In the genomic region with DNA sequence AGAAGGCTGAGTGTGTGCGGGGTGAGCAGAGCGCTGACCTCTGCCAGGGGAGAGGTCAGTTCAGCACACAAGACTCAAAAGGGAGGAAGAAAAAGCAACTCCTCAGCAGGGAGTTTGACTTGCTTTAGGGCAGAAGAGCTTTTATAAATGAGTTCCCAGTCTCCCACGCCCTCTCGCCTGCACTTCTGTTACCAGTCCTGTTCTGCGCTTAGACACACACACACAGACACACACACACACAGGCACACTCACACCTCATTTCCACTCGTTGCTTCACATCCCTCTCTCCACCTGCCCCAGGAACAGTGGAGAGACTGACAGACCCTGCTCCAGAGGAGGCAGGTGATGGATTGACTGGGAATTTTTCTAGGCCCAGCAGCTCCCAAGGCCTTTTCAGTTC, we compare ENCODE assay signal across 22 cellular contexts. TPM values are rescaled to one million over a fixed set of nuclear protein-coding genes. Genes with fewer than 3 reads are reported as not detected.
A peak's percentile ranks its signal among the peaks of the same experiment; 100 is the strongest.
DNase-seq lines count a peak whose midpoint lies in the region; ATAC-seq and TF ChIP-seq lines count a peak whose summit lies in the region.
"Had no signal": no experiment of that assay in that cellular context is flagged by ENCODE, and none has a peak within 500 bp of the region (broad histone marks: within the 10 kb centered on the region; RNA-seq: fewer than 3 reads in every experiment).

No MANE protein-coding gene starts in this region.

- H3K4me3 ChIP-seq in left ventricle myocardium inferior (no peak overlapping the region), endodermal cell (ENCODE audit: low read length) (no peak overlapping the region), neural progenitor cell (no peak overlapping the region)
- H3K4me3 ChIP-seq: A549, mucosa of descending colon had no signal

- H3K9me3 ChIP-seq in left ventricle myocardium inferior (replicated peaks) (no peaks in the 10 kb centered on the region), endodermal cell (ENCODE audit: control insufficient read depth, low read length) (no peaks in the 10 kb centered on the region), neural progenitor cell (ENCODE audit: low read depth) (no peaks in the 10 kb centered on the region)
- H3K9me3 ChIP-seq: A549, BE2C, mucosa of descending colon had no signal

- 67 to 75% methylated on average over 5 to 6 of the region's 6 CpGs for WGBS in endodermal cell (ENCODE audit: insufficient coverage in 1 of 2, insufficient read length in 1 of 2), 2 experiments

- H3K9ac ChIP-seq in endodermal cell (ENCODE audit: extremely low read depth, low read length, poor library complexity, severe bottlenecking) (no peak overlapping the region), neural progenitor cell (no peak overlapping the region)

- H2AFZ ChIP-seq in neural progenitor cell (replicated peaks), result no peak overlapping the region

- H3K4me3 Mint-ChIP-seq in endodermal cell, result no peak overlapping the region
- peak overlapping the region; percentile 75 for H3K4me3 Mint-ChIP-seq in neural progenitor cell
- peak overlapping the region; percentile 68 for H3K4me3 Mint-ChIP-seq in type B pancreatic cell
- H3K4me3 Mint-ChIP-seq: activated naive CD4-positive, alpha-beta T cell treated with anti-CD3 and anti-CD28 coated beads for 36 hours; activated T-cell treated with anti-CD3 and anti-CD28 coated beads, Interleukin-2, amount 50 U/mL, for 4 hours; central memory CD8-positive, alpha-beta T cell had no signal

- no peak for ATAC-seq in HG02610 (IDR thresholded peaks at IDR 0.05; ENCODE audit: unreplicated experiment)
- ATAC-seq: A549; activated CD4-positive, CD25-positive, alpha-beta regulatory T cell treated with anti-CD3 and anti-CD28 coated beads, Interleukin-2, amount 50 U/mL, for 24 hours; activated T-cell treated with anti-CD3 and anti-CD28 coated beads, Interleukin-2, amount 50 U/mL, for 4 hours; HCT116; left colon; mucosa of descending colon had no signal

- no peak for DNase-seq in left ventricle myocardium inferior
- no peak for DNase-seq in cardiac septum (ENCODE audit: low spot score)
- no peak for DNase-seq in endodermal cell
- DNase-seq in neural progenitor cell (ENCODE audit: low spot score), result peak; percentile 87
- DNase-seq in type B pancreatic cell (ENCODE audit: extremely low spot score, unreplicated experiment), result no peak
- DNase-seq in amniotic stem cell (lab: John Stamatoyannopoulos, UW), result no peak
- DNase-seq in OCI-M2 (lab: John Stamatoyannopoulos, UW; ENCODE audit: unreplicated experiment), result no peak
- DNase-seq: activated naive CD4-positive, alpha-beta T cell treated with anti-CD3 and anti-CD28 coated beads for 36 hours; activated T-cell treated with anti-CD3 and anti-CD28 coated beads, Interleukin-2, amount 50 U/mL, for 4 hours; amygdala; BE2C; glutamatergic neuron; left colon; mucosa of descending colon; NCI-H187; NCI-H774; SW 1271 had no signal

- peaks cover 2% of the 10 kb centered on the region for H3K36me3 Mint-ChIP-seq in endodermal cell (ENCODE audit: low read depth)
- H3K36me3 Mint-ChIP-seq in neural progenitor cell, result peaks cover 5% of the 10 kb centered on the region
- peaks cover 6% of the 10 kb centered on the region for H3K36me3 Mint-ChIP-seq in type B pancreatic cell

- no peaks in the 10 kb centered on the region for H3K27me3 ChIP-seq in left ventricle myocardium inferior (ENCODE audit: low read depth)
- H3K27me3 ChIP-seq in endodermal cell (ENCODE audit: control insufficient read depth, insufficient read depth, low read length, poor library complexity, severe bottlenecking), result peaks cover 29% of the 10 kb centered on the region
- H3K27me3 ChIP-seq in neural progenitor cell, result no peaks in the 10 kb centered on the region
- H3K27me3 ChIP-seq: BE2C had no signal

- H3K4me2 ChIP-seq in neural progenitor cell, result peak overlapping the region; percentile 59
- H3K4me2 ChIP-seq: A549 had no signal

- H3K27me3 Mint-ChIP-seq in endodermal cell (ENCODE audit: insufficient read depth) (peaks cover 47% of the 10 kb centered on the region), neural progenitor cell (ENCODE audit: insufficient read depth, low read depth) (peaks cover 3% of the 10 kb centered on the region), type B pancreatic cell (no peaks in the 10 kb centered on the region)
- H3K27me3 Mint-ChIP-seq: central memory CD8-positive, alpha-beta T cell had no signal

- no peaks in the 10 kb centered on the region for H3K79me2 ChIP-seq in neural progenitor cell (ENCODE audit: low read depth)

- H4K20me1 ChIP-seq in neural progenitor cell (ENCODE audit: low read depth), result no peaks in the 10 kb centered on the region

- TF ChIP-seq CTCF in left ventricle myocardium inferior (IDR thresholded peaks at IDR 0.05; ENCODE audit: borderline replicate concordance), result no peak
- no peak for TF ChIP-seq CTCF in endodermal cell (conservative IDR thresholded peaks at IDR 0.05)
- TF ChIP-seq CTCF in neural progenitor cell (IDR thresholded peaks at IDR 0.05), result no peak
- no peak for TF ChIP-seq CTCF in type B pancreatic cell (conservative IDR thresholded peaks at IDR 0.05)

- H3F3A ChIP-seq in neural progenitor cell (ENCODE audit: low read depth), result peaks cover 54% of the 10 kb centered on the region

- H3K4me1 Mint-ChIP-seq in endodermal cell, result peaks cover 21% of the 10 kb centered on the region
- H3K4me1 Mint-ChIP-seq in neural progenitor cell, result peaks cover 96% of the 10 kb centered on the region
- peaks cover 60% of the 10 kb centered on the region for H3K4me1 Mint-ChIP-seq in type B pancreatic cell (ENCODE audit: unreplicated experiment)
- H3K4me1 Mint-ChIP-seq: central memory CD8-positive, alpha-beta T cell had no signal

- intact Hi-C loops in left ventricle myocardium inferior (cut with micrococcal nuclease) (no loop called here), cardiac septum (cut with DNase I) (no loop called here)

- H3K9me3 Mint-ChIP-seq in endodermal cell, result no peaks in the 10 kb centered on the region
- H3K9me3 Mint-ChIP-seq in neural progenitor cell, result peaks cover 4% of the 10 kb centered on the region
- no peaks in the 10 kb centered on the region for H3K9me3 Mint-ChIP-seq in type B pancreatic cell
- H3K9me3 Mint-ChIP-seq: activated naive CD4-positive, alpha-beta T cell treated with anti-CD3 and anti-CD28 coated beads for 36 hours; activated T-cell treated with anti-CD3 and anti-CD28 coated beads, Interleukin-2, amount 50 U/mL, for 4 hours; central memory CD8-positive, alpha-beta T cell had no signal

- peak overlapping the region; percentile 31 for H3K27ac ChIP-seq in left ventricle myocardium inferior (replicated peaks)
- peak overlapping the region; percentile 97 for H3K27ac ChIP-seq in endodermal cell (ENCODE audit: low read depth, low read length)
- peak overlapping the region; percentile 97 for H3K27ac ChIP-seq in neural progenitor cell
- H3K27ac ChIP-seq: A549 had no signal

- H3K36me3 ChIP-seq in left ventricle myocardium inferior (no peaks in the 10 kb centered on the region), endodermal cell (ENCODE audit: control insufficient read depth, insufficient read depth, low read length) (no peaks in the 10 kb centered on the region), neural progenitor cell (no peaks in the 10 kb centered on the region)
- H3K36me3 ChIP-seq: BE2C had no signal

- no peak overlapping the region for H3K27ac Mint-ChIP-seq in endodermal cell
- peak overlapping the region; percentile 99 for H3K27ac Mint-ChIP-seq in neural progenitor cell
- peak overlapping the region; percentile 86 for H3K27ac Mint-ChIP-seq in type B pancreatic cell
- H3K27ac Mint-ChIP-seq: activated naive CD4-positive, alpha-beta T cell treated with anti-CD3 and anti-CD28 coated beads for 36 hours had no signal

- peaks cover 40% of the 10 kb centered on the region for H3K4me1 ChIP-seq in left ventricle myocardium inferior
- peaks cover 5% of the 10 kb centered on the region for H3K4me1 ChIP-seq in endodermal cell (ENCODE audit: control insufficient read depth, insufficient read depth, low read length)
- peaks cover 82% of the 10 kb centered on the region for H3K4me1 ChIP-seq in neural progenitor cell

RNA-seq across cellular contexts. Expression of gene JAG1, which starts 43.9 kb away (rescaled TPM):
- total RNA-seq in left ventricle myocardium inferior (20.5 TPM), cardiac septum (42.1 TPM), endodermal cell (10 to 100 TPM in 1 of 2 donors, 1 to 10 TPM in 1; 6.8 to 19.7 TPM), neural progenitor cell (ENCODE audit: low replicate concordance) (121 and 129 TPM in 2 replicates), type B pancreatic cell (ENCODE audit: low replicate concordance) (31.9 and 58.4 TPM in 2 replicates)
- 88.8 TPM for polyA plus RNA-seq in endodermal cell (2013, experiment 1 of 2)
- 76.5 TPM for polyA plus RNA-seq in endodermal cell (2013, experiment 2 of 2)

Comparison
In these comparisons a context has a peak if more than half of its experiments do, and no peak if none do; other contexts are left out.
1. H3K27ac ChIP-seq: peak in every context shown above with its lines; median percentile 97 in endodermal cell; 97 in neural progenitor cell; 31 in left ventricle myocardium inferior.